ENCODE assay signal across 8 cellular contexts in genomic region chr4:100019821-100020220, GRCh38.
"Had no signal": no experiment of that assay in that cellular context is flagged by ENCODE, and none has a peak within 500 bp of the region (broad histone marks: within the 10 kb centered on the region; RNA-seq: fewer than 3 reads in every experiment).

No MANE protein-coding gene starts in this region.

- DNase-seq: GM23248, GOT3, H7, IMR-90, KG1 had no signal

- ATAC-seq: HCT116, K562 had no signal

- FAIRE-seq: HTR-8/SVneo, K562 had no signal
